ENCODE assay signal across 20 cellular contexts in genomic region chr17:67385122-67385988, GRCh38. TPM values are rescaled to one million over a fixed set of nuclear protein-coding genes. Genes with fewer than 3 reads are reported as not detected.
A peak's percentile ranks its signal among the peaks of the same experiment; 100 is the strongest.
DNase-seq lines count a peak whose midpoint lies in the region; ATAC-seq, FAIRE-seq and TF ChIP-seq lines count a peak whose summit lies in the region.
"Had no signal": no experiment of that assay in that cellular context is flagged by ENCODE, and none has a peak within 500 bp of the region (broad histone marks: within the 10 kb centered on the region; RNA-seq: fewer than 3 reads in every experiment).

No MANE protein-coding gene starts in this region.

- H3K27me3 Mint-ChIP-seq in activated naive CD4-positive, alpha-beta T cell treated with anti-CD3 and anti-CD28 coated beads, Interleukin-2, amount 50 U/mL, for 24 hours: no peaks in the 10 kb centered on the region
- no peaks in the 10 kb centered on the region for H3K27me3 Mint-ChIP-seq in activated naive CD8-positive, alpha-beta T cell treated with anti-CD3 and anti-CD28 coated beads for 36 hours

- no peak for FAIRE-seq in RCC 7860 (lab: Jason Lieb, UNC)
- FAIRE-seq: GM19239 had no signal

- BruUV-seq in HCT116 (replicated peaks; lab: Mats Ljungman, UMichigan): no TSS peak

- CTCF ChIA-PET in HCT116 (lab: Charles Lee): interaction anchor here (0.8 to 5.5 kb wide), 5 partner anchors 13 to 303 kb away, joined by 3 to 50 read pairs (median 6); no protein-coding TSS in a partner anchor

- H3K9me3 Mint-ChIP-seq in activated naive CD4-positive, alpha-beta T cell treated with anti-CD3 and anti-CD28 coated beads, Interleukin-2, amount 50 U/mL, for 24 hours: no peaks in the 10 kb centered on the region
- peaks cover 2% of the 10 kb centered on the region for H3K9me3 Mint-ChIP-seq in activated naive CD8-positive, alpha-beta T cell treated with anti-CD3 and anti-CD28 coated beads for 36 hours

- TF ChIP-seq CTCF in HCT116 (IDR thresholded peaks at IDR 0.05 in 2 of 3, conservative IDR thresholded peaks at IDR 0.05 in 1 of 3; ENCODE audit: borderline replicate concordance in 1 of 3, insufficient read depth in 1 of 3, low read depth in 2 of 3, low read length in 2 of 3) (no peak), right lobe of liver (IDR thresholded peaks at IDR 0.05) (no peak)

- H3K79me2 ChIP-seq in HCT116 (ENCODE audit: insufficient read depth, low read length): peaks cover 71% of the 10 kb centered on the region

- no peak overlapping the region for H3K4me2 ChIP-seq in HCT116 (ENCODE audit: low read length)
- H3K4me2 ChIP-seq: KMS-11 had no signal

- POLR2A ChIA-PET in HCT116 (lab: Charles Lee): interaction anchor here (0.9 kb wide), 1 partner anchor 35 kb away, joined by 4 read pairs; no protein-coding TSS in a partner anchor

- RAD21 ChIA-PET in HCT116 (lab: Charles Lee; ENCODE audit: low non-redundant PET in 1 of 2, low total read pairs in 2 of 2, uncharacterized antibody in 2 of 2, unreplicated experiment in 2 of 2): interaction anchor here in 1 of 2 experiments (0.6 kb wide), 1 partner anchor 9 kb away, joined by 3 read pairs; no protein-coding TSS in a partner anchor

- H3K4me1 Mint-ChIP-seq in activated naive CD4-positive, alpha-beta T cell treated with anti-CD3 and anti-CD28 coated beads, Interleukin-2, amount 50 U/mL, for 24 hours: peaks cover 78% of the 10 kb centered on the region
- H3K4me1 Mint-ChIP-seq in activated naive CD8-positive, alpha-beta T cell treated with anti-CD3 and anti-CD28 coated beads for 36 hours: peaks cover 62% of the 10 kb centered on the region

- ATAC-seq in HCT116: peak; percentile 18; the same call in 1 of the 2 replicates
- peak; percentile 16 to 63 (median 39) for ATAC-seq in right lobe of liver
- ATAC-seq: lower lobe of right lung, upper lobe of right lung had no signal

- H3K36me3 ChIP-seq in HCT116 (ENCODE audit: control insufficient read depth in 1 of 2, insufficient read depth in 2 of 2, low read length in 2 of 2): no peaks in the 10 kb centered on the region
- no peaks in the 10 kb centered on the region for H3K36me3 ChIP-seq in right lobe of liver
- no peaks in the 10 kb centered on the region for H3K36me3 ChIP-seq in HAP-1 (replicated peaks)
- H3K36me3 ChIP-seq: colonic mucosa, heart left ventricle, lower lobe of right lung, upper lobe of right lung had no signal

- 0 out of 2 replicates have a peak overlapping the region, but pooled peaks have one; percentile 3 for H3K27ac ChIP-seq in HCT116 (ENCODE audit: low read depth, low read length)
- no peak overlapping the region for H3K27ac ChIP-seq in right lobe of liver
- H3K27ac ChIP-seq: colonic mucosa, KMS-11, lower lobe of right lung, upper lobe of right lung had no signal

- no peak overlapping the region for H3K4me3 Mint-ChIP-seq in activated naive CD4-positive, alpha-beta T cell treated with anti-CD3 and anti-CD28 coated beads, Interleukin-2, amount 50 U/mL, for 24 hours
- H3K4me3 Mint-ChIP-seq in activated naive CD8-positive, alpha-beta T cell treated with anti-CD3 and anti-CD28 coated beads for 36 hours: no peak overlapping the region

- no peak for TF ChIP-seq RAD21 in HCT116 (IDR thresholded peaks at IDR 0.05; ENCODE audit: low read depth)

- TF ChIP-seq POLR2A in HCT116 (IDR thresholded peaks at IDR 0.05; ENCODE audit: borderline replicate concordance, extremely low read depth, insufficient read depth, insufficient read length) (no peak), right lobe of liver (IDR thresholded peaks at IDR 0.05) (no peak)

- H3K4me3 ChIP-seq in HCT116 (replicated peaks in 1 of 2; ENCODE audit: low read depth in 1 of 2, low read length in 2 of 2): no peak overlapping the region
- H3K4me3 ChIP-seq in right lobe of liver: no peak overlapping the region
- H3K4me3 ChIP-seq in HAP-1: no peak overlapping the region
- H3K4me3 ChIP-seq: colonic mucosa, lower lobe of right lung, spleen, upper lobe of right lung had no signal

- H3K9me2 ChIP-seq in HCT116 (ENCODE audit: insufficient read depth): no peaks in the 10 kb centered on the region

- H4K20me1 ChIP-seq in HCT116 (ENCODE audit: insufficient read depth): no peaks in the 10 kb centered on the region

- no peak for DNase-seq in activated naive CD4-positive, alpha-beta T cell treated with anti-CD3 and anti-CD28 coated beads, Interleukin-2, amount 50 U/mL, for 16 hours
- DNase-seq in HCT116 (ENCODE audit: low read depth, low spot score) (no peak), right lobe of liver (peak in 1 of 3 donors; percentile 57), HAP-1 (ENCODE audit: low spot score in 2 of 2) (no peak), NCI-H187 treated with DMSO at 0.1 percent for 48 hours (lab: John Stamatoyannopoulos, UW) (no peak), RCC 7860 (ENCODE audit: low spot score) (no peak)
- DNase-seq in activated naive CD8-positive, alpha-beta T cell treated with anti-CD3 and anti-CD28 coated beads for 36 hours: no peak
- DNase-seq: activated CD4-positive, CD25-positive, alpha-beta regulatory T cell treated with anti-CD3 and anti-CD28 coated beads, Interleukin-2, amount 50 U/mL, for 72 hours; colonic mucosa; DND-41; heart left ventricle; lower lobe of right lung; NCI-H2029; spleen; stimulated activated CD4-positive, alpha-beta T cell treated with anti-CD3 and anti-CD28 coated beads, Interleukin-4, amount 100 ng/mL, for 4 hours; T1000; upper lobe of right lung had no signal

- H3K9ac ChIP-seq in HCT116 (ENCODE audit: low read length): no peak overlapping the region
- H3K9ac ChIP-seq: KMS-11 had no signal

- peak overlapping the region; percentile 15 for H3K27ac Mint-ChIP-seq in activated naive CD4-positive, alpha-beta T cell treated with anti-CD3 and anti-CD28 coated beads, Interleukin-2, amount 50 U/mL, for 24 hours
- H3K27ac Mint-ChIP-seq in activated naive CD8-positive, alpha-beta T cell treated with anti-CD3 and anti-CD28 coated beads for 36 hours: peak overlapping the region; percentile 49

- in situ Hi-C loops in HAP-1 (cut with MboI; ENCODE audit: low sequenced_read_pairs): no loop called here

- H2AFZ ChIP-seq in HCT116 (ENCODE audit: low read depth, low read length, poor library complexity, severe bottlenecking): no peak overlapping the region

- WGBS in right lobe of liver (ENCODE audit: insufficient coverage, low coverage, low lambda C conversion rate, missing lambda C conversion rate): 84% methylated on average over 20 of the region's 20 CpGs

- H3K4me1 ChIP-seq in HCT116 (ENCODE audit: control insufficient read depth in 1 of 2, insufficient read depth in 2 of 2, low read length in 2 of 2): peaks cover 9 to 42% of the 10 kb centered on the region in 2 experiments
- H3K4me1 ChIP-seq in right lobe of liver: peaks cover 0 to 32% (median 11%) of the 10 kb centered on the region in 4 donors
- H3K4me1 ChIP-seq in HAP-1: no peaks in the 10 kb centered on the region; the same call in 1 of the 2 replicates
- H3K4me1 ChIP-seq: colonic mucosa had no signal

- no peaks in the 10 kb centered on the region for H3K27me3 ChIP-seq in HCT116 (ENCODE audit: insufficient read depth, low read length)
- H3K27me3 ChIP-seq in right lobe of liver: no peaks in the 10 kb centered on the region
- H3K27me3 ChIP-seq in HAP-1 (ENCODE audit: low read depth): no peaks in the 10 kb centered on the region
- H3K27me3 ChIP-seq: colonic mucosa, heart left ventricle, spleen, upper lobe of right lung had no signal

- peaks cover 5% of the 10 kb centered on the region for H3K36me3 Mint-ChIP-seq in activated naive CD4-positive, alpha-beta T cell treated with anti-CD3 and anti-CD28 coated beads, Interleukin-2, amount 50 U/mL, for 24 hours
- peaks cover 51% of the 10 kb centered on the region for H3K36me3 Mint-ChIP-seq in activated naive CD8-positive, alpha-beta T cell treated with anti-CD3 and anti-CD28 coated beads for 36 hours

- no peaks in the 10 kb centered on the region for H3K9me3 ChIP-seq in HCT116 (ENCODE audit: control insufficient read depth in 1 of 2, insufficient read depth in 1 of 2, low read depth in 1 of 2, low read length in 2 of 2)
- no peaks in the 10 kb centered on the region for H3K9me3 ChIP-seq in right lobe of liver
- no peaks in the 10 kb centered on the region for H3K9me3 ChIP-seq in HAP-1
- H3K9me3 ChIP-seq: colonic mucosa, heart left ventricle, lower lobe of right lung, upper lobe of right lung had no signal

- intact Hi-C loops in HCT116 (cut with micrococcal nuclease): no loop called here
- intact Hi-C loops in right lobe of liver (cut with DNase I): no loop called here

TF ChIP-seq in HCT116, 20 proteins besides CTCF, POLR2A, EP300 and RAD21 (continues in another document):
- TF ChIP-seq MAX (IDR thresholded peaks at IDR 0.05) (no peak), ZFX (IDR thresholded peaks at IDR 0.05) (no peak), ZNF274 (IDR thresholded peaks at IDR 0.05; ENCODE audit: low read depth, low read length) (no peak), JUND (IDR thresholded peaks at IDR 0.05) (no peak)

RNA-seq across cellular contexts. Expression of gene PITPNC1, which starts 8.3 kb away (rescaled TPM):
- total RNA-seq in HCT116 (2021; ENCODE audit: unreplicated experiment) (41.9 TPM), right lobe of liver (10 to 100 TPM in 2 of 6 experiments, 1 to 10 TPM in 4; 4.7 to 13.0 (median 7.4) TPM)
- 41.1 and 57.8 TPM in 2 replicates for polyA plus RNA-seq in HCT116 (2012)
- total RNA-seq in activated naive CD8-positive, alpha-beta T cell treated with anti-CD3 and anti-CD28 coated beads for 36 hours: 10 to 100 TPM; 50.1 to 51.1 TPM

RNA-seq across cellular contexts. Expression of gene PSMD12, which starts 19.0 kb away (rescaled TPM):
- total RNA-seq in HCT116 (2021; ENCODE audit: unreplicated experiment) (115 TPM), right lobe of liver (10 to 100 TPM; 27.3 to 40.1 (median 31.1) TPM)
- polyA plus RNA-seq in HCT116 (2012): 54.1 and 55.3 TPM in 2 replicates
- total RNA-seq in activated naive CD8-positive, alpha-beta T cell treated with anti-CD3 and anti-CD28 coated beads for 36 hours: 100 to 1,000 TPM; 105 to 110 TPM
